In the genomic region with DNA sequence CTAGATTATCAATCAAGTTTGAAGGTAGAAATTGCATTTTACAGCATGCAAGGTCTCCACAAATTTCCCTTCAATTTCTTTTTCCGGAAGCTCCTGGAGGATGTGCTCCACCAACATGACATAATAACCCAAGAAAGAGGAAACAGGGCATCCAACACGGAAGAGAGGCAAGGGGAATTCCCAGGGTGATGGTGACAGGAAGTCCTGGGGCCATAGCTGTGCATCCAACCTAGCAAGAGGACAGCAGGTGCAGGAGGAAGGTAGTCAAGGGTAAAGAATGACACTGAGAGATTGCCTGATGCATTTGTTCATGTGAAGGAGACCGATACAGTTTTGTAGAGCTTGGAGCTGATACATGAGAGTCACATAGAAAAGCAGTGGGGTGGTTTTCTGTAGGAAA, we compare ENCODE assay signal across 10 cellular contexts.
A peak's percentile ranks its signal among the peaks of the same experiment; 100 is the strongest.
DNase-seq lines count a peak whose midpoint lies in the region; ATAC-seq, FAIRE-seq and TF ChIP-seq lines count a peak whose summit lies in the region.
"Had no signal": no experiment of that assay in that cellular context is flagged by ENCODE, and none has a peak within 500 bp of the region (broad histone marks: within the 10 kb centered on the region; RNA-seq: fewer than 3 reads in every experiment).

No MANE protein-coding gene starts in this region.

- peak overlapping the region; percentile 86 for H3K27ac ChIP-seq in GM12878 (ENCODE audit: control insufficient read depth, insufficient read depth)

- 0% methylated on average over 3 of the region's 3 CpGs for WGBS in GM12878 (ENCODE audit: insufficient coverage, insufficient replicate concordance, low lambda C conversion rate, missing lambda C conversion rate)

- peak; percentile 23; the same call in 1 of the 2 replicates for TF ChIP-seq RAD21 in GM12878 (IDR thresholded peaks at IDR 0.05; ENCODE audit: insufficient read depth, low read depth, low read length)

- peak; percentile 31 to 73; a peak in 3 of 4 replicates for TF ChIP-seq EP300 in GM12878 (IDR thresholded peaks at IDR 0.05; ENCODE audit: borderline replicate concordance in 1 of 2, control insufficient read depth in 1 of 2, low read depth in 2 of 2, low read length in 2 of 2)

- peak; percentile 88 for FAIRE-seq in GM12878 (lab: Jason Lieb, UNC)

- H3K36me3 ChIP-seq in GM12878 (ENCODE audit: control insufficient read depth in 2 of 2, insufficient read depth in 2 of 2, low read length in 1 of 2): no peaks in the 10 kb centered on the region; a peak in 1 of 4 replicates

- H3K4me2 ChIP-seq in GM12878 (ENCODE audit: control insufficient read depth, insufficient read depth): peak overlapping the region; percentile 75

- H3K4me3 ChIP-seq in GM12878: no peak overlapping the region

- RAD21 ChIA-PET in GM12878 (lab: Charles Lee; ENCODE audit: unreplicated experiment): interaction anchor here (1.0 to 2.9 kb wide), 10 partner anchors 10 to 814 kb away, joined by 3 to 14 read pairs (median 4); no protein-coding TSS in a partner anchor

- H2AFZ ChIP-seq in GM12878 (ENCODE audit: control insufficient read depth, low read depth, low read length): no peak overlapping the region

- DNase-seq in GM10266 (ENCODE audit: extremely low spot score) (peak; percentile 35), GM12878 (ENCODE audit: low read depth, low spot score) (peak; percentile 84), NCI-H510A (lab: John Stamatoyannopoulos, UW) (no peak), islet precursor cell (no peak), cardiac septum (ENCODE audit: low spot score) (no peak)
- no peak for DNase-seq in stimulated activated CD4-positive, alpha-beta T cell treated with anti-CD3 and anti-CD28 coated beads, Interleukin-4, amount 100 ng/mL, for 1 hour
- DNase-seq: activated CD4-positive, alpha-beta T cell treated with anti-CD3 and anti-CD28 coated beads for 48 hours; Caco-2 had no signal

- no TSS peak for BruUV-seq in GM12878 (replicated peaks; lab: Mats Ljungman, UMichigan)

- SMC1A ChIA-PET in GM12878 (lab: Charles Lee; ENCODE audit: uncharacterized antibody, unreplicated experiment): interaction anchor here (0.6 to 5.5 kb wide), 12 partner anchors 9 to 513 kb away, joined by 3 to 33 read pairs (median 4); no protein-coding TSS in a partner anchor

- peaks cover 50% of the 10 kb centered on the region for H3K4me1 ChIP-seq in GM12878 (ENCODE audit: control insufficient read depth, insufficient read depth, low read length)
- H3K4me1 ChIP-seq: Caco-2 had no signal

- intact Hi-C loops in GM12878 (cut with micrococcal nuclease; ENCODE audit: unreplicated experiment) (loop anchor here (2.0 to 5.0 kb wide), 2 partner anchors 37 to 73 kb away; no protein-coding TSS in a partner anchor), cardiac septum (cut with DNase I) (no loop called here)

- POLR2A ChIA-PET in GM12878 (lab: Charles Lee): interaction anchor here (0.7 to 2.1 kb wide), 3 partner anchors 13 to 130 kb away, joined by 3 to 5 read pairs (median 4); no protein-coding TSS in a partner anchor

- in situ Hi-C loops in GM12878 (cut with MboI): no loop called here

- H3K9ac ChIP-seq in GM12878 (ENCODE audit: control insufficient read depth, insufficient read depth, low read length): no peak overlapping the region; the same call in 1 of the 2 replicates

- 0 out of 2 replicates have a peak, but pooled peaks have one; percentile 24 for TF ChIP-seq POLR2A in GM12878 (IDR thresholded peaks at IDR 0.05; ENCODE audit: low read depth, low read length)

- ATAC-seq in GM19455 (IDR thresholded peaks at IDR 0.05; ENCODE audit: unreplicated experiment) (peak; percentile 65), HG03064 (IDR thresholded peaks at IDR 0.05; ENCODE audit: low read depth, unreplicated experiment) (peak; percentile 65), GM12878 (peak; percentile 86)

- CTCF ChIA-PET in GM12878 (lab: Yijun Ruan, JAX): interaction anchor here (0.7 to 2.4 kb wide), 5 partner anchors 9 to 109 kb away, joined by 3 to 15 read pairs (median 4); no protein-coding TSS in a partner anchor

- H3K79me2 ChIP-seq in GM12878 (ENCODE audit: control insufficient read depth, insufficient read depth, low read length): peaks cover 3% of the 10 kb centered on the region; the same call in 1 of the 2 replicates

- TF ChIP-seq CTCF in GM10266 (IDR thresholded peaks at IDR 0.05; ENCODE audit: control insufficient read depth, insufficient read depth, low read depth, missing control alignments) (no peak), GM12878 (IDR thresholded peaks at IDR 0.05 in 2 of 3, conservative IDR thresholded peaks at IDR 0.05 in 1 of 3; ENCODE audit: control insufficient read depth in 2 of 3, extremely low read depth in 1 of 3, insufficient read depth in 1 of 3, low read depth in 3 of 3, low read length in 3 of 3) (no peak)

- no peaks in the 10 kb centered on the region for H4K20me1 ChIP-seq in GM12878 (ENCODE audit: control insufficient read depth, insufficient read depth)

- H3K27me3 ChIP-seq in GM12878 (replicated peaks in 1 of 2; ENCODE audit: control insufficient read depth in 2 of 2, insufficient read depth in 2 of 2, low read length in 1 of 2): no peaks in the 10 kb centered on the region

- no peaks in the 10 kb centered on the region; the same call in 2 of the 3 replicates for H3K9me3 ChIP-seq in GM12878 (replicated peaks; ENCODE audit: control insufficient read depth, insufficient read depth, low read length)
- H3K9me3 ChIP-seq: Caco-2 had no signal

TF ChIP-seq in GM12878, 131 proteins besides CTCF, POLR2A, EP300 and RAD21 (continues in another document):
- no peak for TF ChIP-seq ZNF217 (IDR thresholded peaks at IDR 0.05)
- TF ChIP-seq REST (IDR thresholded peaks at IDR 0.05; ENCODE audit: low read depth, low read length): no peak
- TF ChIP-seq CBFB (IDR thresholded peaks at IDR 0.05; ENCODE audit: low read depth): 0 out of 2 replicates have a peak, but pooled peaks have one; percentile 33
- peak; percentile 71 for TF ChIP-seq CREB1 (IDR thresholded peaks at IDR 0.05; ENCODE audit: low read depth)
- TF ChIP-seq ZBTB11 (CRISPR knock-in tag; IDR thresholded peaks at IDR 0.05): no peak
- TF ChIP-seq EGR1 (IDR thresholded peaks at IDR 0.05; ENCODE audit: borderline replicate concordance in 1 of 2, low read depth in 2 of 2, low read length in 2 of 2): peak in 1 of 2 experiments; percentile 86; a peak in 1 of 3 replicates
- TF ChIP-seq SP1 (IDR thresholded peaks at IDR 0.05; ENCODE audit: low read depth, low read length): no peak
- no peak for TF ChIP-seq STAT3 (IDR thresholded peaks at IDR 0.05; ENCODE audit: low read depth, low read length)

Comparison
In these comparisons a context has a peak if more than half of its experiments do, and no peak if none do; other contexts are left out.
1. DNase-seq: peak in GM10266 (single experiment) and GM12878 (single experiment); none in NCI-H510A (single experiment), islet precursor cell (single experiment), cardiac septum (single experiment) and stimulated activated CD4-positive, alpha-beta T cell treated with anti-CD3 and anti-CD28 coated beads, Interleukin-4, amount 100 ng/mL, for 1 hour (single experiment).
2. Peak in every context shown above with its lines, with median percentiles within 50 percentile points of each other: ATAC-seq.